In genomic region chr12:62191747-62192485, GRCh38 we compare ENCODE assay signal across 8 cellular contexts.
A peak's percentile ranks its signal among the peaks of the same experiment; 100 is the strongest.
DNase-seq lines count a peak whose midpoint lies in the region; FAIRE-seq and TF ChIP-seq lines count a peak whose summit lies in the region.

No MANE protein-coding gene starts in this region.

- H3K79me2 ChIP-seq in astrocyte (ENCODE audit: insufficient read depth, low read length) = no peaks in the 10 kb centered on the region

- no peaks in the 10 kb centered on the region for H3K36me3 Mint-ChIP-seq in astrocyte (ENCODE audit: low read depth, unreplicated experiment)

- no peak overlapping the region for H3K27ac ChIP-seq in astrocyte (ENCODE audit: low read depth, low read length)

- H3K9me3 ChIP-seq in ES-I3 (ENCODE audit: control insufficient read depth, insufficient read depth, low read length) (no peaks in the 10 kb centered on the region), astrocyte (ENCODE audit: insufficient read depth, low read depth, low read length) (no peaks in the 10 kb centered on the region)

- peak overlapping the region; percentile 38 for H3K4me3 ChIP-seq in astrocyte (ENCODE audit: insufficient read depth, low read depth, low read length)

- H4K20me1 ChIP-seq in astrocyte (ENCODE audit: insufficient read depth, low read length) = no peaks in the 10 kb centered on the region

- H3K4me1 ChIP-seq in ES-I3 (ENCODE audit: insufficient read depth, low read length) (no peaks in the 10 kb centered on the region; the same call in 1 of the 2 replicates), astrocyte (ENCODE audit: insufficient read depth, low read length) (peaks cover 16% of the 10 kb centered on the region)

- H3K4me1 Mint-ChIP-seq in astrocyte (ENCODE audit: low read depth, unreplicated experiment) = peaks cover 5% of the 10 kb centered on the region

- peak overlapping the region; percentile 36 for H3K27ac Mint-ChIP-seq in astrocyte (ENCODE audit: unreplicated experiment)

- H3K27me3 ChIP-seq in astrocyte (ENCODE audit: insufficient read depth, low read length) = peaks cover 36% of the 10 kb centered on the region

- DNase-seq in NCI-H345 (lab: John Stamatoyannopoulos, UW) (peak; percentile 54), astrocyte (ENCODE audit: low read depth) (peak; percentile 34), islet precursor cell (peak; percentile 76), OCI-M2 (lab: John Stamatoyannopoulos, UW; ENCODE audit: unreplicated experiment) (no peak), NCI-H2029 treated with DMSO at 0.1 percent for 48 hours (lab: John Stamatoyannopoulos, UW) (no peak), NAMALWA (ENCODE audit: low spot score) (no peak)
- DNase-seq in stimulated activated CD4-positive, alpha-beta T cell treated with anti-CD3 and anti-CD28 coated beads, Interleukin-12 subunit alpha, Interleukin-12 subunit beta, amount 100 ng/mL, for 48 hours (ENCODE audit: low read depth in 2 of 3, low spot score in 1 of 3) = peak in 2 of 3 donors; percentile 1 to 3

- H3K36me3 ChIP-seq in ES-I3 (ENCODE audit: insufficient read depth, low read length) (no peaks in the 10 kb centered on the region), astrocyte (ENCODE audit: insufficient read depth, low read length) (no peaks in the 10 kb centered on the region)

- FAIRE-seq in astrocyte (lab: Jason Lieb, UNC) = no peak

- peaks cover 3% of the 10 kb centered on the region for H3K9me3 Mint-ChIP-seq in astrocyte (ENCODE audit: unreplicated experiment)

- TF ChIP-seq CTCF in astrocyte (IDR thresholded peaks at IDR 0.05; ENCODE audit: insufficient read depth, low read depth, low read length) = no peak

- H3K4me3 Mint-ChIP-seq in astrocyte (ENCODE audit: unreplicated experiment) = peak overlapping the region; percentile 82

- peaks cover 25% of the 10 kb centered on the region for H3K27me3 Mint-ChIP-seq in astrocyte (ENCODE audit: low read depth, unreplicated experiment)

- H3K9ac ChIP-seq in ES-I3 (ENCODE audit: low read depth, low read length) (peak overlapping the region; percentile 59; the same call in 1 of the 2 replicates), astrocyte (ENCODE audit: low read length) (peak overlapping the region; percentile 17)

- peak overlapping the region; percentile 86 for H3K4me2 ChIP-seq in astrocyte (ENCODE audit: low read length)

- peak overlapping the region; percentile 69 for H2AFZ ChIP-seq in astrocyte (ENCODE audit: low read depth, low read length)

Comparison
In these comparisons a context has a peak if more than half of its experiments do, and no peak if none do; other contexts are left out.
1. DNase-seq: peak in NCI-H345 (single experiment), astrocyte (single experiment), islet precursor cell (single experiment) and stimulated activated CD4-positive, alpha-beta T cell treated with anti-CD3 and anti-CD28 coated beads, Interleukin-12 subunit alpha, Interleukin-12 subunit beta, amount 100 ng/mL, for 48 hours (2 of 3); none in OCI-M2 (single experiment), NCI-H2029 treated with DMSO at 0.1 percent for 48 hours (single experiment) and NAMALWA (single experiment).